In the genomic region with DNA sequence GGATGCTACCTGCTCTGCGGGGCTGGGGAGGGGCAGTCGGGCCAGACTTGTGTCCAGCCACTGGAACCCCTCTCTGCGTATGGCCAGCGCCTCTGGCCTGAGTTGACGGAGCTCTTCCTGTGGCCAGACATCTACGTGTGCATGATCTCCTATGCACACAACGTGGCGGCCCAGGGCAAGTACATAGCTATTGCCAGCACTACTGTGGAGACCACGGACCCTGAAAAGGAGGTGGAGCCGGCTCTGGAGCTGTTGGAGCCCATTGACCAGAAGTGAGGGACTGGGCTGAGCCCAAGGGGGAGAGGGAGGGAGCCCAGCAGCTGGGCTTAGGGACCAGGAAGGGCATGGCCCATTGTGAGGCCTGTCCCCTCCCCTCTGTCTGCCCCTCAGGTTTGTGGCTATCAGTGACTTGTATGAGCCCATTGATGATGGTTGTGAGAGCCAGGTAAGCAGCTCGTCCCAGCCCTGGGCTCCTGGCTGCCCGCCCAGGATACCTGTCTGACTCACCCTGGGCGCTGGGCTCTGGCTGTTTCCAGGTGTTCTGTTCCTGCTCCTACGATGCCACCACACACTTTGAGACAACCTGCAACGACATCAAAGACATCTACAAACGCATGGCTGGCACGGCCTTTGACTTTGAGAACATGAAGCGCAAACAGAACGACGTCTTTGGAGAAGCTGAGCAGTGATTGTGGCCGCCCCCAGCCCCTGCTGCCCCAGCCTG, we compare ENCODE assay signal across 16 cellular contexts. TPM values are rescaled to one million over a fixed set of nuclear protein-coding genes. Genes with fewer than 3 reads are reported as not detected.
DNase-seq lines count a peak whose midpoint lies in the region; ATAC-seq and TF ChIP-seq lines count a peak whose summit lies in the region.
"Had no signal": no experiment of that assay in that cellular context is flagged by ENCODE, and none has a peak within 500 bp of the region (broad histone marks: within the 10 kb centered on the region; RNA-seq: fewer than 3 reads in every experiment).

No MANE protein-coding gene starts in this region.

- peaks cover 6 to 14% of the 10 kb centered on the region in 2 donors for H3K4me1 ChIP-seq in naive thymus-derived CD4-positive, alpha-beta T cell (ENCODE audit: control insufficient read depth in 2 of 2, insufficient read depth in 2 of 2, low read length in 2 of 2)
- peaks cover 0 to 25% of the 10 kb centered on the region in 2 experiments; a peak in 1 of 4 replicates for H3K4me1 ChIP-seq in SK-N-SH (ENCODE audit: control insufficient read depth in 1 of 2, insufficient read depth in 2 of 2, low read depth in 1 of 2, low read length in 1 of 2)

- H3K9me3 ChIP-seq in naive thymus-derived CD4-positive, alpha-beta T cell (ENCODE audit: control insufficient read depth in 2 of 3, low read length in 3 of 3), result no peaks in the 10 kb centered on the region
- no peaks in the 10 kb centered on the region for H3K9me3 ChIP-seq in SK-N-SH

- no peak overlapping the region for H3K9ac ChIP-seq in SK-N-SH

- no peak overlapping the region for H2AFZ ChIP-seq in SK-N-SH (ENCODE audit: low read depth)

- no peak for TF ChIP-seq EP300 in SK-N-SH (IDR thresholded peaks at IDR 0.05; ENCODE audit: borderline replicate concordance in 1 of 2, low read depth in 1 of 2, low read length in 1 of 2)

- H3K4me1 Mint-ChIP-seq in Calu3 (ENCODE audit: low read depth, unreplicated experiment), result peaks cover 14% of the 10 kb centered on the region
- H3K4me1 Mint-ChIP-seq in activated T-helper 17 cell treated with anti-CD3 and anti-CD28 coated beads, Interleukin-2, amount 50 U/mL, for 72 hours, result no peaks in the 10 kb centered on the region
- H3K4me1 Mint-ChIP-seq in naive thymus-derived CD4-positive, alpha-beta T cell, result peaks cover 0 to 42% (median 20%) of the 10 kb centered on the region in 7 donors

- DNase-seq in Calu3 (peak; percentile 62), SK-N-SH (no peak), NCI-H146 treated with DMSO at 0.1 percent for 48 hours (lab: John Stamatoyannopoulos, UW; ENCODE audit: unreplicated experiment) (no peak)
- DNase-seq in naive thymus-derived CD4-positive, alpha-beta T cell, result no peak
- DNase-seq: activated naive CD4-positive, alpha-beta T cell treated with anti-CD3 and anti-CD28 coated beads for 36 hours; AML-193; DMS79; hypothalamus; MV-4-11; NCI-H748 treated with DMSO at 0.1 percent for 48 hours; SW 1271 had no signal

- no peaks in the 10 kb centered on the region for H3K27me3 Mint-ChIP-seq in Calu3 (ENCODE audit: unreplicated experiment)
- no peaks in the 10 kb centered on the region for H3K27me3 Mint-ChIP-seq in activated T-helper 17 cell treated with anti-CD3 and anti-CD28 coated beads, Interleukin-2, amount 50 U/mL, for 72 hours
- H3K27me3 Mint-ChIP-seq in naive thymus-derived CD4-positive, alpha-beta T cell, result no peaks in the 10 kb centered on the region
- H3K27me3 Mint-ChIP-seq: progenitor cell of endocrine pancreas had no signal

- POLR2A ChIA-PET in naive thymus-derived CD4-positive, alpha-beta T cell (lab: Charles Lee), result interaction anchor here (0.8 to 3.1 kb wide), 3 partner anchors 14 to 48 kb away, joined by 3 to 17 read pairs (median 6); a partner anchor contains a TSS
- POLR2A ChIA-PET in SK-N-SH (lab: Yijun Ruan, JAX), result interaction anchor here (0.8 kb wide), 1 partner anchor 17 kb away, joined by 3 read pairs; no protein-coding TSS in a partner anchor

- peaks cover 33% of the 10 kb centered on the region; the same call in 1 of the 2 replicates for H4K20me1 ChIP-seq in SK-N-SH (ENCODE audit: insufficient read depth)

- no peak for ATAC-seq in activated T-helper 17 cell treated with anti-CD3 and anti-CD28 coated beads, Interleukin-2, amount 50 U/mL, for 72 hours (replicated peaks)
- no peak for ATAC-seq in naive thymus-derived CD4-positive, alpha-beta T cell
- no peak for ATAC-seq in HG03457 (IDR thresholded peaks at IDR 0.05; ENCODE audit: unreplicated experiment)
- ATAC-seq: left lobe of liver, WTC11 had no signal

- H3K27ac ChIP-seq in naive thymus-derived CD4-positive, alpha-beta T cell (ENCODE audit: low read depth, low read length), result peak overlapping the region; percentile 14
- no peak overlapping the region; a peak in 1 of 4 replicates for H3K27ac ChIP-seq in SK-N-SH (ENCODE audit: low read depth in 2 of 2, low read length in 1 of 2)

- no peaks in the 10 kb centered on the region for H3K27me3 ChIP-seq in naive thymus-derived CD4-positive, alpha-beta T cell (ENCODE audit: control insufficient read depth in 2 of 2, insufficient read depth in 2 of 2, low read length in 2 of 2)
- no peaks in the 10 kb centered on the region; the same call in 1 of the 2 replicates for H3K27me3 ChIP-seq in SK-N-SH (ENCODE audit: insufficient read depth)

- TF ChIP-seq CTCF in Calu3 (IDR thresholded peaks at IDR 0.05; ENCODE audit: unreplicated experiment), result no peak
- no peak for TF ChIP-seq CTCF in SK-N-SH (IDR thresholded peaks at IDR 0.05)

- H3K79me2 ChIP-seq in SK-N-SH (ENCODE audit: insufficient read depth), result peaks cover 55% of the 10 kb centered on the region

- no peak overlapping the region for H3K27ac Mint-ChIP-seq in Calu3 (ENCODE audit: unreplicated experiment)
- no peak overlapping the region for H3K27ac Mint-ChIP-seq in activated T-helper 17 cell treated with anti-CD3 and anti-CD28 coated beads, Interleukin-2, amount 50 U/mL, for 72 hours
- peak overlapping the region in 7 of 9 donors; percentile 13 to 80 (median 36) for H3K27ac Mint-ChIP-seq in naive thymus-derived CD4-positive, alpha-beta T cell
- H3K27ac Mint-ChIP-seq: activated naive CD4-positive, alpha-beta T cell treated with anti-CD3 and anti-CD28 coated beads for 36 hours; progenitor cell of endocrine pancreas; WTC11 had no signal

- peaks cover 76% of the 10 kb centered on the region for H3K36me3 Mint-ChIP-seq in Calu3 (ENCODE audit: insufficient read depth, unreplicated experiment)
- H3K36me3 Mint-ChIP-seq in activated T-helper 17 cell treated with anti-CD3 and anti-CD28 coated beads, Interleukin-2, amount 50 U/mL, for 72 hours (ENCODE audit: low read depth), result peaks cover 75% of the 10 kb centered on the region
- peaks cover 0 to 4% (median 0%) of the 10 kb centered on the region in 5 donors for H3K36me3 Mint-ChIP-seq in naive thymus-derived CD4-positive, alpha-beta T cell

- H3K4me3 Mint-ChIP-seq in Calu3 (ENCODE audit: low read depth, unreplicated experiment), result no peak overlapping the region
- H3K4me3 Mint-ChIP-seq in activated T-helper 17 cell treated with anti-CD3 and anti-CD28 coated beads, Interleukin-2, amount 50 U/mL, for 72 hours, result peak overlapping the region; percentile 37
- peak overlapping the region in 5 of 10 donors; percentile 4 to 84 (median 38) for H3K4me3 Mint-ChIP-seq in naive thymus-derived CD4-positive, alpha-beta T cell
- H3K4me3 Mint-ChIP-seq: activated naive CD4-positive, alpha-beta T cell treated with anti-CD3 and anti-CD28 coated beads for 36 hours had no signal

- no peak for TF ChIP-seq RAD21 in SK-N-SH (IDR thresholded peaks at IDR 0.05; ENCODE audit: low read length)

- H3F3A ChIP-seq in SK-N-SH (replicated peaks; ENCODE audit: insufficient read depth), result peaks cover 4% of the 10 kb centered on the region

- H3K4me3 ChIP-seq in naive thymus-derived CD4-positive, alpha-beta T cell (ENCODE audit: low read length), result no peak overlapping the region
- H3K4me3 ChIP-seq in SK-N-SH (ENCODE audit: low read depth in 2 of 2, low read length in 1 of 2), result no peak overlapping the region; a peak in 1 of 4 replicates

- H3K9me2 ChIP-seq in SK-N-SH, result no peaks in the 10 kb centered on the region

- intact Hi-C loops in Calu3 (cut with micrococcal nuclease; ENCODE audit: unreplicated experiment), result no loop called here
- intact Hi-C loops in naive thymus-derived CD4-positive, alpha-beta T cell (cut with micrococcal nuclease), result loop anchor here in 1 of 2 donors (2.0 to 5.0 kb wide), 2 partner anchors 15 to 35 kb away; a partner anchor contains a TSS

- WGBS in SK-N-SH (ENCODE audit: low lambda C conversion rate), result 45% methylated on average over 7 of the region's 21 CpGs

- CTCF ChIA-PET in Calu3 (lab: Charles Lee), result interaction anchor here (0.6 kb wide), 1 partner anchor 71 kb away, joined by 3 read pairs; no protein-coding TSS in a partner anchor
- CTCF ChIA-PET in naive thymus-derived CD4-positive, alpha-beta T cell (lab: Charles Lee), result no interaction called here
- CTCF ChIA-PET in SK-N-SH (lab: Yijun Ruan, JAX), result interaction anchor here (1.3 to 1.6 kb wide), 2 partner anchors 11 to 85 kb away, joined by 4 to 5 read pairs; no protein-coding TSS in a partner anchor

- no peak overlapping the region for H3K4me2 ChIP-seq in SK-N-SH

- TSS peak; percentile 35 for BruUV-seq in Calu3 (replicated peaks; lab: Mats Ljungman, UMichigan)

- peaks cover 0 to 17% (median 0%) of the 10 kb centered on the region in 3 experiments for H3K36me3 ChIP-seq in naive thymus-derived CD4-positive, alpha-beta T cell (ENCODE audit: control insufficient read depth in 2 of 3, insufficient read depth in 3 of 3, low read length in 3 of 3)
- H3K36me3 ChIP-seq in SK-N-SH (replicated peaks in 1 of 2; ENCODE audit: control insufficient read depth in 1 of 2, insufficient read depth in 2 of 2, low read length in 1 of 2), result peaks cover 0 to 20% of the 10 kb centered on the region in 2 experiments

- no peaks in the 10 kb centered on the region for H3K9me3 Mint-ChIP-seq in Calu3 (ENCODE audit: low read depth, unreplicated experiment)
- H3K9me3 Mint-ChIP-seq in activated T-helper 17 cell treated with anti-CD3 and anti-CD28 coated beads, Interleukin-2, amount 50 U/mL, for 72 hours, result no peaks in the 10 kb centered on the region
- H3K9me3 Mint-ChIP-seq in naive thymus-derived CD4-positive, alpha-beta T cell, result peaks cover 0 to 3% (median 0%) of the 10 kb centered on the region in 11 donors
- H3K9me3 Mint-ChIP-seq: activated naive CD4-positive, alpha-beta T cell treated with anti-CD3 and anti-CD28 coated beads for 36 hours; WTC11 had no signal

RNA-seq across cellular contexts. Expression of a gene that starts 1.8 kb away (rescaled TPM):
- total RNA-seq in Calu3 (2022), result 87.9 and 88.9 TPM in 2 replicates
- total RNA-seq in activated T-helper 17 cell treated with anti-CD3 and anti-CD28 coated beads, Interleukin-2, amount 50 U/mL, for 72 hours, result 10 to 100 TPM; 49.3 to 71.4 TPM
- 10 to 100 TPM; 47.2 to 76.5 (median 49.3) TPM for total RNA-seq in naive thymus-derived CD4-positive, alpha-beta T cell
- 10 to 100 TPM; 19.9 to 40.7 TPM for polyA plus RNA-seq in naive thymus-derived CD4-positive, alpha-beta T cell
- 86.0 and 97.0 TPM in 2 replicates for polyA plus RNA-seq in SK-N-SH (2012; rRNA removed)
- polyA plus RNA-seq in SK-N-SH (2012; cell fraction: cytosol; rRNA removed), result 77.9 and 81.4 TPM in 2 replicates
- 266 and 305 TPM in 2 replicates for polyA plus RNA-seq in SK-N-SH (2012; cell fraction: nucleus; rRNA removed)

RNA-seq across cellular contexts. Expression of a gene that starts 5.2 kb away (rescaled TPM):
- total RNA-seq in Calu3 (2022), result 118 and 130 TPM in 2 replicates
- 100 to 1,000 TPM; 120 to 165 TPM for total RNA-seq in activated T-helper 17 cell treated with anti-CD3 and anti-CD28 coated beads, Interleukin-2, amount 50 U/mL, for 72 hours
- 100 to 1,000 TPM; 106 to 174 (median 140) TPM for total RNA-seq in naive thymus-derived CD4-positive, alpha-beta T cell
- polyA plus RNA-seq in naive thymus-derived CD4-positive, alpha-beta T cell, result 10 to 100 TPM; 18.8 to 28.6 TPM
- 403 and 408 TPM in 2 replicates for polyA plus RNA-seq in SK-N-SH (2012; rRNA removed)
- polyA plus RNA-seq in SK-N-SH (2012; cell fraction: cytosol; rRNA removed), result 185 and 251 TPM in 2 replicates
- polyA plus RNA-seq in SK-N-SH (2012; cell fraction: nucleus; rRNA removed), result 1,346 and 1,658 TPM in 2 replicates

RNA-seq across cellular contexts. Expression of a gene that starts 13.7 kb away (rescaled TPM):
- total RNA-seq in Calu3 (2022), result 109 and 124 TPM in 2 replicates
- 10 to 100 TPM; 39.9 to 42.1 TPM for total RNA-seq in activated T-helper 17 cell treated with anti-CD3 and anti-CD28 coated beads, Interleukin-2, amount 50 U/mL, for 72 hours
- total RNA-seq in naive thymus-derived CD4-positive, alpha-beta T cell, result 10 to 100 TPM; 37.8 to 63.3 (median 51.1) TPM
- 100 to 1,000 TPM; 100 to 118 TPM for polyA plus RNA-seq in naive thymus-derived CD4-positive, alpha-beta T cell
- 92.2 and 102 TPM in 2 replicates for polyA plus RNA-seq in SK-N-SH (2012; rRNA removed)
- 55.4 and 71.2 TPM in 2 replicates for polyA plus RNA-seq in SK-N-SH (2012; cell fraction: cytosol; rRNA removed)
- polyA plus RNA-seq in SK-N-SH (2012; cell fraction: nucleus; rRNA removed), result 89.4 and 106 TPM in 2 replicates

RNA-seq across cellular contexts. Expression of a gene that starts 15.9 kb away (rescaled TPM):
- 74.0 and 82.6 TPM in 2 replicates for total RNA-seq in Calu3 (2022)
- 10 to 100 TPM; 63.2 to 67.8 TPM for total RNA-seq in activated T-helper 17 cell treated with anti-CD3 and anti-CD28 coated beads, Interleukin-2, amount 50 U/mL, for 72 hours
- 10 to 100 TPM; 32.9 to 45.7 (median 43.3) TPM for total RNA-seq in naive thymus-derived CD4-positive, alpha-beta T cell
- polyA plus RNA-seq in naive thymus-derived CD4-positive, alpha-beta T cell, result 1 to 10 TPM in 1 of 2 donors, under 1 TPM in 1; 0.93 to 1.2 TPM
- 28.3 and 33.2 TPM in 2 replicates for polyA plus RNA-seq in SK-N-SH (2012; rRNA removed)
- polyA plus RNA-seq in SK-N-SH (2012; cell fraction: cytosol; rRNA removed), result 7.5 and 12.2 TPM in 2 replicates
- polyA plus RNA-seq in SK-N-SH (2012; cell fraction: nucleus; rRNA removed), result 197 and 217 TPM in 2 replicates

RNA-seq across cellular contexts. Expression of a gene that starts 30.8 kb away (rescaled TPM):
- total RNA-seq in Calu3 (2022), result 55.0 and 56.3 TPM in 2 replicates
- 10 to 100 TPM; 39.3 to 40.8 TPM for total RNA-seq in activated T-helper 17 cell treated with anti-CD3 and anti-CD28 coated beads, Interleukin-2, amount 50 U/mL, for 72 hours
- total RNA-seq in naive thymus-derived CD4-positive, alpha-beta T cell, result 100 to 1,000 TPM in 3 of 5 experiments, 10 to 100 TPM in 2; 90.9 to 130 (median 108) TPM
- polyA plus RNA-seq in naive thymus-derived CD4-positive, alpha-beta T cell, result 10 to 100 TPM; 40.4 to 46.4 TPM
- polyA plus RNA-seq in SK-N-SH (2012; rRNA removed), result 34.0 and 35.7 TPM in 2 replicates
- polyA plus RNA-seq in SK-N-SH (2012; cell fraction: cytosol; rRNA removed), result 9.7 and 12.5 TPM in 2 replicates
- 280 and 309 TPM in 2 replicates for polyA plus RNA-seq in SK-N-SH (2012; cell fraction: nucleus; rRNA removed)

Comparison
In these comparisons a context has a peak if more than half of its experiments do, and no peak if none do; other contexts are left out.
1. H3K27ac Mint-ChIP-seq: peak in naive thymus-derived CD4-positive, alpha-beta T cell (7 of 9); none in Calu3 (single experiment) and activated T-helper 17 cell treated with anti-CD3 and anti-CD28 coated beads, Interleukin-2, amount 50 U/mL, for 72 hours (single experiment).